ENCODE assay signal across 12 cellular contexts in the genomic region with DNA sequence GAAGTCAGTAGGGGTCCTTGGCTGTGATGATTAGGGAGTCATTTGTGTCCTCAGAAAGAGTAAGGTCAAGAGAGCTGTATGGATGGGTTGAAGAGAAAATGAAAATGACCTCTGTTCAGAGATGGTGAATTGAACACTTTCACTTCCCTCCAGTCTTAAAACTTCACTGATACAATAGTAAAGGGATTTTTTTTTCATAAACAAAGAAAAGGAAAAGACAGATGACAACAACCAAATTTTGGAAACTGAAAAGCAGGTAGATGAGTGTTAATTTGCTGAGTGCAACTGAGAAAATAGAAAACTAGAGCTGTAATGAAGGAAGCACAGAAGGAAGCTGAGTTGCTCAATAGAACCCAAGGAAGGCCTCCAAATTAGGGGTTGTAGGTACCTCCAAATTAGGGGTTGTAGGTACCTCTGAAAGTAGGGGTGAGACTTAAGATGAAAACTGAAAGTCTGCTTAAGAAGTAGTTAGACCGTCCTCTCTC. TPM values are rescaled to one million over a fixed set of nuclear protein-coding genes. Genes with fewer than 3 reads are reported as not detected.
DNase-seq lines count a peak whose midpoint lies in the region; ATAC-seq, FAIRE-seq and TF ChIP-seq lines count a peak whose summit lies in the region.
"Had no signal": no experiment of that assay in that cellular context is flagged by ENCODE, and none has a peak within 500 bp of the region (broad histone marks: within the 10 kb centered on the region; RNA-seq: fewer than 3 reads in every experiment).

No MANE protein-coding gene starts in this region.

- no peaks in the 10 kb centered on the region for H3K9me3 ChIP-seq in transverse colon
- H3K9me3 ChIP-seq in suprapubic skin = no peaks in the 10 kb centered on the region
- H3K9me3 ChIP-seq: thyroid gland had no signal

- 67 to 80% methylated on average over 1 of the region's 1 CpG for WGBS in transverse colon (ENCODE audit: low coverage in 1 of 2), 2 donors
- 93% methylated on average over 1 of the region's 1 CpG for WGBS in suprapubic skin

- TF ChIP-seq CTCF in transverse colon (IDR thresholded peaks at IDR 0.05) (no peak), suprapubic skin (IDR thresholded peaks at IDR 0.05) (no peak)

- ATAC-seq in GM19324 (IDR thresholded peaks at IDR 0.05; ENCODE audit: low FRiP score, unreplicated experiment) (peak; percentile 96), HG02852 (IDR thresholded peaks at IDR 0.05; ENCODE audit: unreplicated experiment) (peak; percentile 98)

- H3K27me3 ChIP-seq in transverse colon (no peaks in the 10 kb centered on the region), suprapubic skin (no peaks in the 10 kb centered on the region)
- H3K27me3 ChIP-seq: thyroid gland had no signal

- in situ Hi-C loops in transverse colon (cut with MboI; ENCODE audit: low pct_ligation_motif_present in 1 of 4, low pct_unique_long_range_greater_than_20kb in 1 of 4, low sequenced_read_pairs in 3 of 4) = no loop called here

- H3K27ac ChIP-seq in transverse colon (no peak overlapping the region), suprapubic skin (no peak overlapping the region)
- H3K27ac ChIP-seq: thyroid gland had no signal

- no peak for DNase-seq in GM12891 (ENCODE audit: insufficient read length, low spot score)
- peak; percentile 18 for DNase-seq in MV-4-11 (lab: John Stamatoyannopoulos, UW)
- no peak for DNase-seq in transverse colon
- no peak for DNase-seq in suprapubic skin (ENCODE audit: low spot score in 2 of 2)
- no peak for DNase-seq in stimulated activated CD4-positive, alpha-beta T cell treated with anti-CD3 and anti-CD28 coated beads, Interleukin-2, amount 100 ng/mL, for 48 hours
- no peak for DNase-seq in DMS 273 treated with DMSO at 0.1 percent for 48 hours (lab: John Stamatoyannopoulos, UW)
- DNase-seq: KG1, small intestine, thyroid gland had no signal

- TF ChIP-seq EP300 in transverse colon (IDR thresholded peaks at IDR 0.05; ENCODE audit: low read depth) = no peak
- no peak for TF ChIP-seq EP300 in suprapubic skin (IDR thresholded peaks at IDR 0.05)

- peak; percentile 95 for FAIRE-seq in GM12891 (lab: Jason Lieb, UNC)
- FAIRE-seq: endothelial cell of umbilical vein, small intestine had no signal

- no peak for TF ChIP-seq POLR2A in GM12891 (IDR thresholded peaks at IDR 0.05; ENCODE audit: low read depth, low read length)
- no peak for TF ChIP-seq POLR2A in transverse colon (IDR thresholded peaks at IDR 0.05)
- TF ChIP-seq POLR2A in suprapubic skin (IDR thresholded peaks at IDR 0.05) = no peak

- no peaks in the 10 kb centered on the region for H3K4me1 ChIP-seq in transverse colon
- no peaks in the 10 kb centered on the region for H3K4me1 ChIP-seq in suprapubic skin

- intact Hi-C loops in transverse colon (cut with DNase I; ENCODE audit: low total_unique reads) = no loop called here

- H3K36me3 ChIP-seq in transverse colon = no peaks in the 10 kb centered on the region
- no peaks in the 10 kb centered on the region for H3K36me3 ChIP-seq in suprapubic skin
- H3K36me3 ChIP-seq: thyroid gland had no signal

- no peak overlapping the region for H3K4me3 ChIP-seq in transverse colon
- H3K4me3 ChIP-seq in suprapubic skin = no peak overlapping the region
- H3K4me3 ChIP-seq: thyroid gland had no signal

TF ChIP-seq in GM12891, 5 proteins besides CTCF, POLR2A, EP300 and RAD21:
- peak; percentile 95 for TF ChIP-seq SPI1 (IDR thresholded peaks at IDR 0.05; ENCODE audit: low read depth, low read length)
- TF ChIP-seq POLR2AphosphoS5 (IDR thresholded peaks at IDR 0.05; ENCODE audit: low read depth, low read length) = no peak
- no peak for TF ChIP-seq POU2F2 (IDR thresholded peaks at IDR 0.05; ENCODE audit: low read depth, low read length)
- no peak for TF ChIP-seq TAF1 (IDR thresholded peaks at IDR 0.05; ENCODE audit: low read depth, low read length)
- no peak for TF ChIP-seq PAX5 (IDR thresholded peaks at IDR 0.05; ENCODE audit: insufficient read depth, low read length, severe bottlenecking)

RNA-seq across cellular contexts. Expression of gene S1PR1, which starts 14.8 kb away (rescaled TPM):
- polyA plus RNA-seq in GM12891 (2012; ENCODE audit: low read depth, missing spikeins) = 11.5 TPM
- 10 to 100 TPM in 2 of 4 donors, 1 to 10 TPM in 2; 5.6 to 58.1 (median 10.4) TPM for total RNA-seq in transverse colon
- 10 to 100 TPM; 11.4 to 50.6 (median 26.0) TPM for total RNA-seq in suprapubic skin
